Comparison of ENCODE assay signal across 8 cellular contexts in genomic region chr1:17075470-17076255, GRCh38. TPM values are rescaled to one million over a fixed set of nuclear protein-coding genes. Genes with fewer than 3 reads are reported as not detected.
DNase-seq lines count a peak whose midpoint lies in the region; ATAC-seq and TF ChIP-seq lines count a peak whose summit lies in the region.

No MANE protein-coding gene starts in this region.

- CTCF ChIA-PET in CD4-positive, alpha-beta memory T cell (lab: Charles Lee; ENCODE audit: partially characterized antibody), result interaction anchor here (0.8 to 1.6 kb wide), 3 partner anchors 8 to 124 kb away, joined by 3 to 4 read pairs (median 3); no protein-coding TSS in a partner anchor

- peaks cover 0 to 2% (median 0%) of the 10 kb centered on the region in 4 donors for H3K4me1 Mint-ChIP-seq in CD4-positive, alpha-beta memory T cell

- in situ Hi-C loops in ACHN (cut with HindIII; ENCODE audit: low pct_ligation_motif_present, low pct_unique_long_range_greater_than_20kb, low sequenced_read_pairs), result no loop called here

- ATAC-seq in GM18511 (IDR thresholded peaks at IDR 0.05; ENCODE audit: unreplicated experiment) (no peak), HG03139 (IDR thresholded peaks at IDR 0.05; ENCODE audit: unreplicated experiment) (no peak), HG03378 (IDR thresholded peaks at IDR 0.05; ENCODE audit: unreplicated experiment) (no peak)

- POLR2A ChIA-PET in CD4-positive, alpha-beta memory T cell (lab: Charles Lee; ENCODE audit: partially characterized antibody), result no interaction called here

- no peaks in the 10 kb centered on the region for H3K9me3 ChIP-seq in CD4-positive, alpha-beta memory T cell (ENCODE audit: control insufficient read depth in 1 of 2, low read length in 2 of 2)

- H3K36me3 ChIP-seq in CD4-positive, alpha-beta memory T cell (ENCODE audit: insufficient read depth, low read length), result no peaks in the 10 kb centered on the region

- H3K27ac ChIP-seq in CD4-positive, alpha-beta memory T cell (ENCODE audit: low read depth, low read length), result no peak overlapping the region

- intact Hi-C loops in CD4-positive, alpha-beta memory T cell (cut with micrococcal nuclease), result no loop called here

- H3K27ac Mint-ChIP-seq in CD4-positive, alpha-beta memory T cell, result peak overlapping the region in 1 of 7 donors; percentile 31

- H3K4me3 ChIP-seq in fibroblast of villous mesenchyme (ENCODE audit: low read depth, low read length), result no peak overlapping the region
- H3K4me3 ChIP-seq in CD4-positive, alpha-beta memory T cell (ENCODE audit: low read length in 2 of 2), result no peak overlapping the region

- no peaks in the 10 kb centered on the region for H3K27me3 ChIP-seq in CD4-positive, alpha-beta memory T cell (ENCODE audit: insufficient read depth, low read length)

- H3K27me3 Mint-ChIP-seq in CD4-positive, alpha-beta memory T cell, result peaks cover 0 to 1% of the 10 kb centered on the region in 2 donors

- peak; percentile 61; the same call in 1 of the 2 replicates for TF ChIP-seq CTCF in GM12874 (IDR thresholded peaks at IDR 0.05; ENCODE audit: insufficient read depth, low read depth, low read length)
- TF ChIP-seq CTCF in fibroblast of villous mesenchyme (IDR thresholded peaks at IDR 0.05; ENCODE audit: insufficient read depth, low read depth, low read length), result peak; percentile 39

- H3K4me1 ChIP-seq in CD4-positive, alpha-beta memory T cell (ENCODE audit: insufficient read depth, low read length), result no peaks in the 10 kb centered on the region

- DNase-seq in ACHN (peak; percentile 44), RKO (ENCODE audit: low spot score) (peak; percentile 20), fibroblast of villous mesenchyme (ENCODE audit: low read depth) (no peak)
- no peak for DNase-seq in CD4-positive, alpha-beta memory T cell

- no peak overlapping the region for H3K4me3 Mint-ChIP-seq in CD4-positive, alpha-beta memory T cell

- peaks cover 0 to 3% (median 0%) of the 10 kb centered on the region in 8 donors for H3K9me3 Mint-ChIP-seq in CD4-positive, alpha-beta memory T cell

- H3K36me3 Mint-ChIP-seq in CD4-positive, alpha-beta memory T cell, result no peaks in the 10 kb centered on the region

RNA-seq across cellular contexts. Expression of gene SDHB, which starts 21.8 kb away (rescaled TPM):
- 123 and 129 TPM in 2 replicates for total RNA-seq in fibroblast of villous mesenchyme
- total RNA-seq in CD4-positive, alpha-beta memory T cell, result 10 to 100 TPM; 57.0 to 66.4 TPM
- 100 to 1,000 TPM; 152 to 219 TPM for polyA plus RNA-seq in CD4-positive, alpha-beta memory T cell

RNA-seq across cellular contexts. Expression of gene PADI2, which starts 43.6 kb away (rescaled TPM):
- under 0.01 and 0.43 TPM in 2 replicates for total RNA-seq in fibroblast of villous mesenchyme
- under 1 TPM in 1 of 2 experiments, not detected in 1; 0.14 TPM for total RNA-seq in CD4-positive, alpha-beta memory T cell
- not detected for polyA plus RNA-seq in CD4-positive, alpha-beta memory T cell

Comparison
In these comparisons a context has a peak if more than half of its experiments do, and no peak if none do; other contexts are left out.
1. DNase-seq: peak in ACHN (single experiment) and RKO (single experiment); none in fibroblast of villous mesenchyme (single experiment) and CD4-positive, alpha-beta memory T cell (0 of 5).